Comparison of ENCODE assay signal across 8 cellular contexts in the genomic region with DNA sequence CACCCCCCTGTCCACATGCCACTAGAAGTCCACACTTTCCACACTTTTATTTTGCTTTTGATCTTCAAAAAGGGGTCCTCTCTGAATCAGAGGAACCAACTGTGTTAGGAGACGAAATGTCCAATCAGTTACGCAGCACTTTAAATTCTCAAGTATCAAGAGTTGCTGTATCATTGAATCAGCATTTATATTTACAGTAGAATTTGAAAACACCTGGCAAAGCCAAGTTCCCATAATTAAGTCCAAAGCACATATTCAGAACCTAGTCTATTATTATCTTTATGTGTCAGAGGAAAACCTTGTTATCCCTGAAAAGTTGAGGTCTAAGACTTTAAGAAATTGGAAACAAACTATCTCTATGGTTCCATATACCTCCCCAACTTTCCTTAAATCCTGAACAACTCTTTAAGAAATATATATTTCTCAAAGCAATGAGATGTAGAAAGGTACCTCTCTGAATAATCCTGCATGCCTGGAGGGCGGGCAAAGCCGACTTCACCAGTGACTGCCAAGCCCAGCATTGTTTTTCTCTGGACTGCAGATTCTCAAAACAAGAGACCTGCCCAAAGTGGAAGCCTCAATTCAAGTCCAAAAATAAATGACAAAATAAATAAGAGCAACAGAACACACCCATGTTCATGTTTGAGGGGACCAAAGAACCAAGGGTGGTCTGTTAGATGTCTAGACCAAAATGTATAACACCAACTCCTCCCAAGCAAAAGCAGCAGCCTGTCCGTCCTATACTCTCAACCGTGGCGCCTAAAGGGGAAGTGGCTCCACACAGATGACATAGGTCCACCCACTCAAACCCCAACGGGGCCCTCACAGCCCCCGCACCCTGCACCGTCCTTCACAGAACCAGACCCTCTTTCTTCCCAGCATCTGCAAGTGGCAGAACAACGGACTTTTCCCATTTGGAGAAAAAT.
DNase-seq lines count a peak whose midpoint lies in the region; ATAC-seq and TF ChIP-seq lines count a peak whose summit lies in the region.

No MANE protein-coding gene starts in this region.

- H3F3A ChIP-seq in SU-DHL-6 (ENCODE audit: insufficient read depth): no peaks in the 10 kb centered on the region

- peak; percentile 48 for ATAC-seq in GM21515 (IDR thresholded peaks at IDR 0.05; ENCODE audit: unreplicated experiment)
- no peak for ATAC-seq in HG02759 (IDR thresholded peaks at IDR 0.05; ENCODE audit: unreplicated experiment)
- ATAC-seq in HG03439 (IDR thresholded peaks at IDR 0.05; ENCODE audit: unreplicated experiment): no peak

- no peaks in the 10 kb centered on the region for H3K9me3 ChIP-seq in SU-DHL-6 (ENCODE audit: insufficient read depth, low read length)
- H3K9me3 ChIP-seq in skeletal muscle tissue (ENCODE audit: control insufficient read depth in 3 of 3, low read length in 3 of 3): no peaks in the 10 kb centered on the region

- peaks cover 74 to 79% (median 77%) of the 10 kb centered on the region in 3 donors for H3K4me1 ChIP-seq in skeletal muscle tissue (ENCODE audit: control insufficient read depth in 3 of 3, insufficient read depth in 3 of 3, low read length in 3 of 3)

- H3K79me2 ChIP-seq in SU-DHL-6 (ENCODE audit: insufficient read depth, low read length): peaks cover 18% of the 10 kb centered on the region

- no peaks in the 10 kb centered on the region for H3K9me2 ChIP-seq in SU-DHL-6 (replicated peaks; ENCODE audit: insufficient read depth, low read length)

- H3K36me3 ChIP-seq in SU-DHL-6 (ENCODE audit: low read length) (no peaks in the 10 kb centered on the region), skeletal muscle tissue (ENCODE audit: control insufficient read depth in 3 of 3, insufficient read depth in 3 of 3, low read length in 3 of 3) (no peaks in the 10 kb centered on the region)

- no peak overlapping the region for H3K27ac ChIP-seq in SU-DHL-6 (ENCODE audit: low read depth, low read length)
- peak overlapping the region; percentile 82 for H3K27ac ChIP-seq in skeletal muscle tissue (ENCODE audit: low read depth, low read length)

- H3K4me2 ChIP-seq in SU-DHL-6 (ENCODE audit: low read depth, low read length, poor library complexity, severe bottlenecking): peak overlapping the region; percentile 22

- no peak for TF ChIP-seq CTCF in SU-DHL-6 (IDR thresholded peaks at IDR 0.05; ENCODE audit: insufficient read depth, low read length, poor library complexity, severe bottlenecking)
- no peak for TF ChIP-seq CTCF in fibroblast of mammary gland (conservative IDR thresholded peaks at IDR 0.05; ENCODE audit: control insufficient read depth, insufficient read depth, low read depth, low read length)

- no peak overlapping the region for H2AFZ ChIP-seq in SU-DHL-6 (ENCODE audit: low read depth, low read length, severe bottlenecking)

- DNase-seq in Daoy (ENCODE audit: low read depth) (peak; percentile 52), fibroblast of mammary gland (ENCODE audit: low read depth) (no peak), NCI-H2029 treated with DMSO at 0.1 percent for 48 hours (lab: John Stamatoyannopoulos, UW) (no peak)

- H3K4me3 ChIP-seq in SU-DHL-6 (ENCODE audit: insufficient read depth, low read length, poor library complexity, severe bottlenecking): no peak overlapping the region
- H3K4me3 ChIP-seq in fibroblast of mammary gland (ENCODE audit: control insufficient read depth, low read depth, low read length): peak overlapping the region; percentile 26
- peak overlapping the region; percentile 15 to 47 (median 17) for H3K4me3 ChIP-seq in skeletal muscle tissue (ENCODE audit: low read length in 3 of 3)

- H4K20me1 ChIP-seq in SU-DHL-6 (ENCODE audit: low read depth, low read length): peaks cover 23% of the 10 kb centered on the region

- H3K9ac ChIP-seq in SU-DHL-6 (ENCODE audit: low read length) (no peak overlapping the region), skeletal muscle tissue (ENCODE audit: low read depth in 1 of 3, low read length in 3 of 3) (peak overlapping the region in 1 of 3 donors; percentile 51)

- H3K27me3 ChIP-seq in SU-DHL-6 (ENCODE audit: low read length) (no peaks in the 10 kb centered on the region), skeletal muscle tissue (ENCODE audit: control insufficient read depth in 3 of 3, insufficient read depth in 3 of 3, low read length in 3 of 3) (no peaks in the 10 kb centered on the region)
